Comparison of ENCODE assay signal across 20 cellular contexts in the genomic region with DNA sequence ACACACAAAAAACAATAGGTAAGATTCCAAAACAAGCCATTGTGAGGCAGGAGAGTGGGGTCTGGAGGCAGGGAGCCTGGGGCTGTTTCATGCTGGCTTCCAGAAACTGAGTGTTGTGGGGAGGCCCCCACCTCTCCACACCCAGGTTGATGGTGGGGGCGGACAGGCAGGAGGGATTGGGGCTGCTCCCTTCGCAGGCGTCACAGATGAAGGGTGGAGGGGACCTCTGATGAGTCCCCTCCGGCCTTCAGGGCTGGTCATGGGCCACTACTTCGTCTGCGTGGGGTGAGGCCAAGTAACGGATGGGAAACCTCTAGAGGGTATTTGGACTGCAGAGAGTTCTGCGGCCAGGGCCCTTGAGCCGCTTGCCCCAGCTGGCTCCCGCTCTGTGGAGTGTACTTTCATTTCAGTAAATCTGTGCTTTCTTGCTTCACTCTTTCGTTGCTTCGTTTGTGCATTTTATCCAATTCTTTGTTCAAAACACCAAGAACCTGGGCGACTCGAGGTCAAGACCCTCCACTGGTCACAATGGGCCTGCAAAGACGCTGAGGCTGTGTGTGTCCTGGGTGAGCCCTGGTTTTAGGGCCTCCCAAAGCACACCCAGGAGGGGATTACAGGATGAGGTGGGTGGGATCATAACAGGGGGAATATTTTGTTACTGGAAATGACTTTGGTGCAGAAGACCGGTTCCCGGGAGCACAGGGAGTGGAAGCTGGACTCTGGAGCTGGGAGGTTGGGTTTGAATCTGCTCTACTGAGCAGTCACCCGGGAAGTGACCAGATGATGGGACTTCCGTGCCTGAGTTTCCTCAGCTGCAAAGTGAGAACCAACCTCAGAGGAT.
"Had no signal": no experiment of that assay in that cellular context is flagged by ENCODE, and none has a peak within 500 bp of the region (broad histone marks: within the 10 kb centered on the region; RNA-seq: fewer than 3 reads in every experiment).

No MANE protein-coding gene starts in this region.

- ATAC-seq: activated CD8-positive, alpha-beta T cell treated with anti-CD3 and anti-CD28 coated beads, Interleukin-2, amount 10 ng/mL, durations not matched to agents 7 days and 5 days; activated naive CD4-positive, alpha-beta T cell treated with anti-CD3 and anti-CD28 coated beads, Interleukin-2, amount 50 U/mL, for 72 hours; activated T-helper 17 cell treated with anti-CD3 and anti-CD28 coated beads, Interleukin-2, amount 50 U/mL, for 72 hours; esophagus mucosa; sciatic nerve; T-cell had no signal

- H3K4me1 Mint-ChIP-seq: activated T-helper 17 cell treated with anti-CD3 and anti-CD28 coated beads, Interleukin-2, amount 50 U/mL, for 72 hours; T-cell had no signal

- DNase-seq: activated CD4-positive, alpha-beta T cell treated with anti-CD3 and anti-CD28 coated beads for 1 hour; activated CD4-positive, alpha-beta T cell treated with anti-CD3 and anti-CD28 coated beads, Interleukin-2, amount 50 U/mL, for 1 hour; activated CD8-positive, alpha-beta T cell treated with anti-CD3 and anti-CD28 coated beads, Interleukin-2, amount 10 ng/mL, durations not matched to agents 7 days and 5 days; dermis blood vessel endothelial cell; effector CD8-positive, alpha-beta T cell; hypothalamus; mesenchymal stem cell; ovary; stimulated activated CD4-positive, alpha-beta T cell treated with anti-CD3 and anti-CD28 coated beads, Interleukin-2, amount 100 ng/mL, for 48 hours; stimulated activated naive CD4-positive, alpha-beta T cell treated with Interleukin-2 at 50 U/mL for 16 hours; T-cell had no signal

- H3K36me3 ChIP-seq: ovary, upper lobe of left lung, WERI-Rb-1 had no signal

- H3K27ac ChIP-seq: ovary, upper lobe of left lung, WERI-Rb-1 had no signal

- H3K27me3 ChIP-seq: ovary, upper lobe of left lung had no signal

- H3K9me3 Mint-ChIP-seq: activated naive CD4-positive, alpha-beta T cell treated with anti-CD3 and anti-CD28 coated beads, Interleukin-2, amount 50 U/mL, for 72 hours; activated T-helper 17 cell treated with anti-CD3 and anti-CD28 coated beads, Interleukin-2, amount 50 U/mL, for 72 hours; T-cell; T-helper 2 cell treated with Interferon-gamma antibody and Interleukin-4, amounts not matched to agents 5 μg/mL and 100 μg/mL, for 36 hours had no signal

- H3K36me3 Mint-ChIP-seq: activated naive CD4-positive, alpha-beta T cell treated with anti-CD3 and anti-CD28 coated beads, Interleukin-2, amount 50 U/mL, for 72 hours; brain; T-cell had no signal

- H3K4me1 ChIP-seq: upper lobe of left lung had no signal

- H3K4me3 Mint-ChIP-seq: activated CD8-positive, alpha-beta T cell treated with anti-CD3 and anti-CD28 coated beads, Interleukin-2, amount 10 ng/mL, durations not matched to agents 7 days and 5 days; activated T-helper 17 cell treated with anti-CD3 and anti-CD28 coated beads, Interleukin-2, amount 50 U/mL, for 72 hours; brain; T-cell; T-helper 2 cell treated with Interferon-gamma antibody and Interleukin-4, amounts not matched to agents 5 μg/mL and 100 μg/mL, for 36 hours had no signal

- H3K27ac Mint-ChIP-seq: activated CD8-positive, alpha-beta T cell treated with anti-CD3 and anti-CD28 coated beads, Interleukin-2, amount 10 ng/mL, durations not matched to agents 7 days and 5 days; activated naive CD4-positive, alpha-beta T cell treated with anti-CD3 and anti-CD28 coated beads, Interleukin-2, amount 50 U/mL, for 72 hours; activated T-helper 17 cell treated with anti-CD3 and anti-CD28 coated beads, Interleukin-2, amount 50 U/mL, for 72 hours; brain; T-cell; T-helper 2 cell treated with Interferon-gamma antibody and Interleukin-4, amounts not matched to agents 5 μg/mL and 100 μg/mL, for 36 hours had no signal

- H3K9me3 ChIP-seq: ovary, upper lobe of left lung had no signal

- H3K4me3 ChIP-seq: ovary, smooth muscle cell, upper lobe of left lung had no signal
